Comparison of ENCODE assay signal across 11 cellular contexts in the genomic region with DNA sequence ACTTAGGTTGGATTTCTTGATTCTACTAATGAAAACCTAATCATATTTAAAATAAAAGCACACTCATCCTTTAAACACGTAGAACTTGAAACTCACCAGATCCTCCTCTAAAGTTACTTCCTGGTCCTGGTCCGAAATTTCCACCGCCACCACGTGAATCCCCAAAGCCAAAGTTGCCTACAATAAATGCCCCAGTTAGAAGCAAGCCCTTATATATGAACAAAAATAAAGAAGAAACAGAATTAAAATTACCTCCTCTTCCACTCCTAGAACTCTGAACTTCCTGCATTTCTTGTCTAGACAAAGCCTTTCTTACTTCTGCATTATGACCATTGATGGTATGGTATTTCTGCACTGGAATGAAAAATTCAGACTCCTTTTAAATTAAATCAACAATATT. TPM values are rescaled to one million over a fixed set of nuclear protein-coding genes. Genes with fewer than 3 reads are reported as not detected.
DNase-seq lines count a peak whose midpoint lies in the region; ATAC-seq and TF ChIP-seq lines count a peak whose summit lies in the region.
"Had no signal": no experiment of that assay in that cellular context is flagged by ENCODE, and none has a peak within 500 bp of the region (broad histone marks: within the 10 kb centered on the region; RNA-seq: fewer than 3 reads in every experiment).

No MANE protein-coding gene starts in this region.

- no peak for TF ChIP-seq EP300 in neural cell (conservative IDR thresholded peaks at IDR 0.05; ENCODE audit: poor library complexity, severe bottlenecking)

- H3K4me1 ChIP-seq in DOHH2 (ENCODE audit: control insufficient read depth, low read length) = peaks cover 46% of the 10 kb centered on the region

- H4K20me1 ChIP-seq in DOHH2 (ENCODE audit: control insufficient read depth, insufficient read depth, low read depth, low read length) = peaks cover 77% of the 10 kb centered on the region
- H4K20me1 ChIP-seq in neural cell (ENCODE audit: insufficient read depth) = peaks cover 50% of the 10 kb centered on the region

- no peak overlapping the region for H3K27ac ChIP-seq in DOHH2 (ENCODE audit: low read depth, low read length)
- peak overlapping the region in 4 of 59 donors; percentile 4 to 41 (median 12) for H3K27ac ChIP-seq in dorsolateral prefrontal cortex
- no peak overlapping the region for H3K27ac ChIP-seq in neural cell (ENCODE audit: low read length)
- H3K27ac ChIP-seq in brain microvascular endothelial cell = no peak overlapping the region

- H3K9ac ChIP-seq in neural cell (ENCODE audit: low read length) = no peak overlapping the region

- H2AFZ ChIP-seq in neural cell (ENCODE audit: low read depth, low read length) = no peak overlapping the region

- H3K79me2 ChIP-seq in DOHH2 (ENCODE audit: control insufficient read depth, low read length) (peaks cover 90% of the 10 kb centered on the region), neural cell (replicated peaks; ENCODE audit: insufficient read depth, low read length) (peaks cover 83% of the 10 kb centered on the region)

- in situ Hi-C loops in brain microvascular endothelial cell (cut with HindIII; ENCODE audit: low pct_ligation_motif_present, low sequenced_read_pairs) = no loop called here

- peaks cover 92% of the 10 kb centered on the region for H3K36me3 ChIP-seq in DOHH2 (ENCODE audit: control insufficient read depth, low read length)
- peaks cover 17% of the 10 kb centered on the region for H3K36me3 ChIP-seq in neural cell (ENCODE audit: insufficient read depth, low read length)
- peaks cover 71% of the 10 kb centered on the region for H3K36me3 ChIP-seq in brain microvascular endothelial cell (replicated peaks)

- H3K4me2 ChIP-seq in DOHH2 (ENCODE audit: low read length) (peak overlapping the region; percentile 59), neural cell (ENCODE audit: low read length) (peak overlapping the region; percentile 85)

- intact Hi-C loops in dorsolateral prefrontal cortex (cut with DNase I) = loop anchor here in 1 of 2 donors (10.0 kb wide), 1 partner anchor 302 kb away; no protein-coding TSS in a partner anchor

- peak; percentile 26 for DNase-seq in NAMALWA (ENCODE audit: low spot score)
- no peak for DNase-seq in dorsolateral prefrontal cortex
- no peak for DNase-seq in NCI-H82 treated with DMSO at 0.1 percent for 48 hours (lab: John Stamatoyannopoulos, UW; ENCODE audit: unreplicated experiment)
- no peak for DNase-seq in brain microvascular endothelial cell
- DNase-seq in effector CD8-positive, alpha-beta T cell (lab: John Stamatoyannopoulos, UW) = no peak
- DNase-seq: anterior cingulate cortex; GOT3; stimulated activated CD4-positive, alpha-beta T cell treated with anti-CD3 and anti-CD28 coated beads, Interleukin-1b, Interleukin-23, amount 100 ng/mL, for 48 hours had no signal

- TF ChIP-seq RAD21 in neural cell (conservative IDR thresholded peaks at IDR 0.05) = no peak

- TF ChIP-seq CTCF in DOHH2 (IDR thresholded peaks at IDR 0.05; ENCODE audit: low read depth, low read length, poor library complexity, severe bottlenecking) = no peak
- TF ChIP-seq CTCF in dorsolateral prefrontal cortex (IDR thresholded peaks at IDR 0.05 in 54 of 56, conservative IDR thresholded peaks at IDR 0.05 in 2 of 56; ENCODE audit: low read depth in 1 of 56, partially characterized antibody in 56 of 56) = no peak
- no peak for TF ChIP-seq CTCF in neural cell (IDR thresholded peaks at IDR 0.05; ENCODE audit: poor library complexity, severe bottlenecking)
- no peak for TF ChIP-seq CTCF in brain microvascular endothelial cell (IDR thresholded peaks at IDR 0.05; ENCODE audit: low read depth, low read length, missing control alignments)

- H3K9me3 ChIP-seq in DOHH2 (ENCODE audit: control insufficient read depth, insufficient read depth, low read length) (no peaks in the 10 kb centered on the region), neural cell (ENCODE audit: low read length) (no peaks in the 10 kb centered on the region)

- H3F3A ChIP-seq in DOHH2 (ENCODE audit: control insufficient read depth, insufficient read depth) (peaks cover 88% of the 10 kb centered on the region), neural cell (ENCODE audit: insufficient read depth, low read length, poor library complexity, severe bottlenecking) (peaks cover 4% of the 10 kb centered on the region)

- H3K9me2 ChIP-seq in DOHH2 (replicated peaks; ENCODE audit: control insufficient read depth, low read length) = no peaks in the 10 kb centered on the region
- no peaks in the 10 kb centered on the region for H3K9me2 ChIP-seq in neural cell (ENCODE audit: insufficient read depth, low read length)

- no peaks in the 10 kb centered on the region for H3K27me3 ChIP-seq in DOHH2 (ENCODE audit: control insufficient read depth, low read length)
- no peaks in the 10 kb centered on the region for H3K27me3 ChIP-seq in dorsolateral prefrontal cortex
- H3K27me3 ChIP-seq in neural cell (ENCODE audit: insufficient read depth, low read depth, low read length) = no peaks in the 10 kb centered on the region
- H3K27me3 ChIP-seq in brain microvascular endothelial cell (replicated peaks) = no peaks in the 10 kb centered on the region

- H3K4me3 ChIP-seq in DOHH2 (ENCODE audit: low read length) (peak overlapping the region; percentile 93), dorsolateral prefrontal cortex (peak overlapping the region in 46 of 59 donors; percentile 1 to 100 (median 95)), neural cell (ENCODE audit: low read length) (peak overlapping the region; percentile 90), brain microvascular endothelial cell (ENCODE audit: low read depth, low read length) (no peak overlapping the region)

- no peak for ATAC-seq in GM18858 (IDR thresholded peaks at IDR 0.05; ENCODE audit: unreplicated experiment)

TF ChIP-seq in neural cell, 6 proteins besides CTCF, POLR2A, EP300 and RAD21:
- no peak for TF ChIP-seq POLR2AphosphoS5 (IDR thresholded peaks at IDR 0.05)
- no peak for TF ChIP-seq SMC3 (conservative IDR thresholded peaks at IDR 0.05; ENCODE audit: poor library complexity)
- TF ChIP-seq TAF1 (IDR thresholded peaks at IDR 0.05; ENCODE audit: low read depth) = no peak
- no peak for TF ChIP-seq EZH2 (IDR thresholded peaks at IDR 0.05; ENCODE audit: borderline replicate concordance, insufficient read depth, low read length, poor library complexity, severe bottlenecking)
- no peak for TF ChIP-seq MXI1 (conservative IDR thresholded peaks at IDR 0.05; ENCODE audit: poor library complexity, severe bottlenecking)
- TF ChIP-seq, protein P1, sequence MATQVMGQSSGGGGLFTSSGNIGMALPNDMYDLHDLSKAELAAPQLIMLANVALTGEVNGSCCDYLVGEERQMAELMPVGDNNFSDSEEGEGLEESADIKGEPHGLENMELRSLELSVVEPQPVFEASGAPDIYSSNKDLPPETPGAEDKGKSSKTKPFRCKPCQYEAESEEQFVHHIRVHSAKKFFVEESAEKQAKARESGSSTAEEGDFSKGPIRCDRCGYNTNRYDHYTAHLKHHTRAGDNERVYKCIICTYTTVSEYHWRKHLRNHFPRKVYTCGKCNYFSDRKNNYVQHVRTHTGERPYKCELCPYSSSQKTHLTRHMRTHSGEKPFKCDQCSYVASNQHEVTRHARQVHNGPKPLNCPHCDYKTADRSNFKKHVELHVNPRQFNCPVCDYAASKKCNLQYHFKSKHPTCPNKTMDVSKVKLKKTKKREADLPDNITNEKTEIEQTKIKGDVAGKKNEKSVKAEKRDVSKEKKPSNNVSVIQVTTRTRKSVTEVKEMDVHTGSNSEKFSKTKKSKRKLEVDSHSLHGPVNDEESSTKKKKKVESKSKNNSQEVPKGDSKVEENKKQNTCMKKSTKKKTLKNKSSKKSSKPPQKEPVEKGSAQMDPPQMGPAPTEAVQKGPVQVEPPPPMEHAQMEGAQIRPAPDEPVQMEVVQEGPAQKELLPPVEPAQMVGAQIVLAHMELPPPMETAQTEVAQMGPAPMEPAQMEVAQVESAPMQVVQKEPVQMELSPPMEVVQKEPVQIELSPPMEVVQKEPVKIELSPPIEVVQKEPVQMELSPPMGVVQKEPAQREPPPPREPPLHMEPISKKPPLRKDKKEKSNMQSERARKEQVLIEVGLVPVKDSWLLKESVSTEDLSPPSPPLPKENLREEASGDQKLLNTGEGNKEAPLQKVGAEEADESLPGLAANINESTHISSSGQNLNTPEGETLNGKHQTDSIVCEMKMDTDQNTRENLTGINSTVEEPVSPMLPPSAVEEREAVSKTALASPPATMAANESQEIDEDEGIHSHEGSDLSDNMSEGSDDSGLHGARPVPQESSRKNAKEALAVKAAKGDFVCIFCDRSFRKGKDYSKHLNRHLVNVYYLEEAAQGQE (IDR thresholded peaks at IDR 0.05; ENCODE audit: borderline replicate concordance) = no peak

RNA-seq across cellular contexts. Expression of a gene that starts 4.2 kb away (rescaled TPM):
- total RNA-seq in dorsolateral prefrontal cortex = 100 to 1,000 TPM; 303 to 523 (median 384) TPM
- polyA plus RNA-seq in neural cell = 316 and 419 TPM in 2 replicates
- polyA minus RNA-seq in neural cell = 200 and 257 TPM in 2 replicates

RNA-seq across cellular contexts. Expression of a gene that starts 5.2 kb away (rescaled TPM):
- total RNA-seq in dorsolateral prefrontal cortex = 10 to 100 TPM; 51.7 to 92.1 (median 75.3) TPM
- 532 and 598 TPM in 2 replicates for polyA plus RNA-seq in neural cell
- 221 and 244 TPM in 2 replicates for polyA minus RNA-seq in neural cell

RNA-seq across cellular contexts. Expression of a gene that starts 44.3 kb away (rescaled TPM):
- 1 to 10 TPM in 40 of 120 experiments, under 1 TPM in 75, not detected in 5; 0.15 to 5.3 (median 0.80) TPM for total RNA-seq in dorsolateral prefrontal cortex
- polyA plus RNA-seq in neural cell = 1.7 and 2.9 TPM in 2 replicates
- polyA minus RNA-seq in neural cell = 3.4 TPM in 2 replicates
